ENCODE assay signal across 8 cellular contexts in the genomic region with DNA sequence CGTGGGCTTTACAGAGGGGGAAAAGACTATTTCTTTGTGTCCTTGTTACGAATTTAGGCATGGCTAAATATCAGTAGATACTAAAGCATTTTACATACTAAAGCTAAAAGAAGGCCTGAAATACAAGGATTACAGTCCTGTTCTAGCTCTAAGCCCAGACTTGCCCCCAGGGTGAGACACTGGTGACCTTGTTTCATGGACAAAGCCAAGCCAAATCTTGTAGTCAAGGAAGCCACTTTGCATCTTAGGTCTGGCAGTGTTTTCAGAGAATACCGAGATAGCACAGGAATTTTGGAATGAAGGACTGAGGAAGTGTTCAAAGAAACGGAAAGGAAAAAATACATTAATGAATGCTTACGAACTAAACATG. TPM values are rescaled to one million over a fixed set of nuclear protein-coding genes. Genes with fewer than 3 reads are reported as not detected.
A peak's percentile ranks its signal among the peaks of the same experiment; 100 is the strongest.
DNase-seq lines count a peak whose midpoint lies in the region; ATAC-seq, FAIRE-seq and TF ChIP-seq lines count a peak whose summit lies in the region.

No MANE protein-coding gene starts in this region.

- DNase-seq in SK-MEL-5 (ENCODE audit: low read depth, low spot score) (peak; percentile 77), fibroblast of mammary gland (ENCODE audit: low read depth) (no peak), putamen (ENCODE audit: low spot score) (peak; percentile 22), H54 (ENCODE audit: insufficient read length, low spot score) (no peak), SW480 (ENCODE audit: low spot score) (no peak)
- no peak for DNase-seq in stimulated activated CD8-positive, alpha-beta memory T cell treated with anti-CD3 and anti-CD28 coated beads, Interleukin-4, amount 100 ng/mL, for 48 hours

- FAIRE-seq in H54 (lab: Jason Lieb, UNC): no peak

- H3K4me3 ChIP-seq in GM08714 (ENCODE audit: low read length): peak overlapping the region; percentile 63
- H3K4me3 ChIP-seq in fibroblast of mammary gland (ENCODE audit: control insufficient read depth, low read depth, low read length): peak overlapping the region; percentile 94

- ATAC-seq in GM21390 (IDR thresholded peaks at IDR 0.05; ENCODE audit: unreplicated experiment): no peak

- no peak for TF ChIP-seq CTCF in fibroblast of mammary gland (conservative IDR thresholded peaks at IDR 0.05; ENCODE audit: control insufficient read depth, insufficient read depth, low read depth, low read length)

- in situ Hi-C loops in SK-MEL-5 (cut with HindIII; ENCODE audit: low pct_unique_long_range_greater_than_20kb, low sequenced_read_pairs): no loop called here

- no peak for TF ChIP-seq POLR2A in H54 (IDR thresholded peaks at IDR 0.05; ENCODE audit: low read depth, low read length)

RNA-seq across cellular contexts. Expression of a gene that starts 0.7 kb away (rescaled TPM):
- 355 and 386 TPM in 2 replicates for total RNA-seq in SK-MEL-5 (2014; rRNA removed; shearing (Covaris generic))
- 263 and 324 TPM in 2 replicates for polyA plus RNA-seq in SK-MEL-5 (2015; cell fraction: cytosol; rRNA removed)
- polyA plus RNA-seq in SK-MEL-5 (2015; cell fraction: nucleus; rRNA removed): 108 and 124 TPM in 2 replicates

RNA-seq across cellular contexts. Expression of a gene that starts 43.6 kb away (rescaled TPM):
- total RNA-seq in SK-MEL-5 (2014; rRNA removed; shearing (Covaris generic)): not detected in 2 replicates
- polyA plus RNA-seq in SK-MEL-5 (2015; cell fraction: cytosol; rRNA removed): not detected in 2 replicates
- 0.09 and 0.34 TPM in 2 replicates for polyA plus RNA-seq in SK-MEL-5 (2015; cell fraction: nucleus; rRNA removed)

RNA-seq across cellular contexts. Expression of a gene that starts 50.4 kb away (rescaled TPM):
- total RNA-seq in SK-MEL-5 (2014; rRNA removed; shearing (Covaris generic)): 80.7 and 91.6 TPM in 2 replicates
- polyA plus RNA-seq in SK-MEL-5 (2015; cell fraction: cytosol; rRNA removed): 38.7 and 57.5 TPM in 2 replicates
- polyA plus RNA-seq in SK-MEL-5 (2015; cell fraction: nucleus; rRNA removed): 37.8 and 41.8 TPM in 2 replicates

Comparison
In these comparisons a context has a peak if more than half of its experiments do, and no peak if none do; other contexts are left out.
1. DNase-seq: peak in SK-MEL-5 (single experiment) and putamen (single experiment); none in fibroblast of mammary gland (single experiment), stimulated activated CD8-positive, alpha-beta memory T cell treated with anti-CD3 and anti-CD28 coated beads, Interleukin-4, amount 100 ng/mL, for 48 hours (single experiment), H54 (single experiment) and SW480 (single experiment).